ENCODE assay signal across 8 cellular contexts in genomic region chr14:77799863-77800730, GRCh38. TPM values are rescaled to one million over a fixed set of nuclear protein-coding genes. Genes with fewer than 3 reads are reported as not detected.
DNase-seq lines count a peak whose midpoint lies in the region; ATAC-seq, FAIRE-seq and TF ChIP-seq lines count a peak whose summit lies in the region.

A gene with protein sequence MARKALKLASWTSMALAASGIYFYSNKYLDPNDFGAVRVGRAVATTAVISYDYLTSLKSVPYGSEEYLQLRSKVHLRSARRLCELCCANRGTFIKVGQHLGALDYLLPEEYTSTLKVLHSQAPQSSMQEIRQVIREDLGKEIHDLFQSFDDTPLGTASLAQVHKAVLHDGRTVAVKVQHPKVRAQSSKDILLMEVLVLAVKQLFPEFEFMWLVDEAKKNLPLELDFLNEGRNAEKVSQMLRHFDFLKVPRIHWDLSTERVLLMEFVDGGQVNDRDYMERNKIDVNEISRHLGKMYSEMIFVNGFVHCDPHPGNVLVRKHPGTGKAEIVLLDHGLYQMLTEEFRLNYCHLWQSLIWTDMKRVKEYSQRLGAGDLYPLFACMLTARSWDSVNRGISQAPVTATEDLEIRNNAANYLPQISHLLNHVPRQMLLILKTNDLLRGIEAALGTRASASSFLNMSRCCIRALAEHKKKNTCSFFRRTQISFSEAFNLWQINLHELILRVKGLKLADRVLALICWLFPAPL (plus strand): TSS chr14:77800109. CDS start chr14:77818979, 18,870 bp downstream.

- H3K4me3 Mint-ChIP-seq in endothelial cell (ENCODE audit: unreplicated experiment): peak within 1 kb of the TSS; percentile 87

- H3K27ac Mint-ChIP-seq in endothelial cell (ENCODE audit: unreplicated experiment): peak within 1 kb of the TSS; percentile 43

- H3K36me3 Mint-ChIP-seq in endothelial cell (ENCODE audit: low read depth, unreplicated experiment): no peaks in the 10 kb centered on the region

- H3K4me3 ChIP-seq in NT2/D1 (ENCODE audit: insufficient read length, low read depth): peak within 1 kb of the TSS; percentile 67

- peaks cover 1% of the 10 kb centered on the region for H3K27me3 Mint-ChIP-seq in endothelial cell (ENCODE audit: unreplicated experiment)

- FAIRE-seq in HTR-8/SVneo (lab: Jason Lieb, UNC): no peak

- no peaks in the 10 kb centered on the region for H3K4me1 ChIP-seq in NT2/D1 (ENCODE audit: insufficient read depth, insufficient read length)

- peak; percentile 94 for ATAC-seq in GM21381 (IDR thresholded peaks at IDR 0.05; ENCODE audit: unreplicated experiment)

- no peaks in the 10 kb centered on the region for H3K4me1 Mint-ChIP-seq in endothelial cell (ENCODE audit: unreplicated experiment)

- H3K9ac ChIP-seq in NT2/D1 (ENCODE audit: insufficient read length, low read depth): peak within 1 kb of the TSS; percentile 88

- DNase-seq in D341Med (ENCODE audit: low spot score) (peak; percentile 94), HTR-8/SVneo (ENCODE audit: insufficient read length, low spot score) (peak; percentile 83), NT2/D1 (ENCODE audit: low read depth, low spot score) (peak; percentile 51), endothelial cell (ENCODE audit: low spot score) (peak; percentile 80), midbrain (lab: John Stamatoyannopoulos, UW) (peak; percentile 91)
- peak; percentile 87 for DNase-seq in activated CD8-positive, alpha-beta memory T cell treated with anti-CD3 and anti-CD28 coated beads, Interleukin-2, amount 50 U/mL, for 4 hours
- DNase-seq in stimulated activated CD8-positive, alpha-beta memory T cell treated with anti-CD3 and anti-CD28 coated beads, Interleukin-2, amount 100 ng/mL, for 1 hour (ENCODE audit: low read depth in 2 of 2): peak; percentile 65 to 67

- no peaks in the 10 kb centered on the region for H3K9me3 ChIP-seq in NT2/D1 (ENCODE audit: insufficient read depth, low read length)

- H3K9me3 Mint-ChIP-seq in endothelial cell (ENCODE audit: unreplicated experiment): no peaks in the 10 kb centered on the region

- no peaks in the 10 kb centered on the region for H3K27me3 ChIP-seq in NT2/D1 (ENCODE audit: insufficient read depth, insufficient read length)

- H3K36me3 ChIP-seq in NT2/D1 (ENCODE audit: insufficient read depth, insufficient read length, low read length): no peaks in the 10 kb centered on the region

- no peak for TF ChIP-seq CTCF in endothelial cell (IDR thresholded peaks at IDR 0.05; ENCODE audit: unreplicated experiment)

RNA-seq across cellular contexts. Expression of the gene that starts here (rescaled TPM):
- 6.2 TPM for total RNA-seq in endothelial cell (ENCODE audit: unreplicated experiment)

Comparison
In these comparisons a context has a peak if more than half of its experiments do, and no peak if none do; other contexts are left out.
1. Peak in every context shown above with its lines: DNase-seq, ATAC-seq and H3K4me3 ChIP-seq.